Comparison of ENCODE assay signal across 16 cellular contexts in the genomic region with DNA sequence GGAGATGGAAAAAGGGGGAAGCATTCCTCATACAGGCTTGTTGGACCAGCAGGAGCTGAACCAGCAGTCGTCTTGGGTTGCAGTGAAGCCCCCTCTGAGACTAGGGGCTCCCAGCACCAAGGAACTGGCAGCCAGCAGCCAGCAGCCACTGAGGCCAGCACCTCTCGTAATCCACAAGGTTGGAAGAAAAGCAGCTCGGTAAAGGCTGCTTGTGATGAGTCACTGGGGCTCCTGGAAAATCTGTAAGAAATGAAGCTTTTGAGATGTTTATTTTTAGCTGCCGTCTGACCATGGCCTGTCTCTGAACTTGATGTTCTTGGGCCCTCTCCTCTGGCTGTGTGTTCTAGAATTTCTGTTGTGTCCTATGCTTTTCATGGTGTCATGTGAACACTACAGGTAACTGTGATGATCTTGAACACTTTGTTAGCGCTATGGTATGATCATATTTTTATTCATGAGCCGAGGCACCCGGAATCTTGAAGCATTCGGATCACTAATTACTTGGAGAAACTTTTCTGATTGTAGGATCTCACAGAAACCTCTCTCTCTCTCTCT. TPM values are rescaled to one million over a fixed set of nuclear protein-coding genes. Genes with fewer than 3 reads are reported as not detected.
DNase-seq lines count a peak whose midpoint lies in the region; ATAC-seq, FAIRE-seq and TF ChIP-seq lines count a peak whose summit lies in the region.
"Had no signal": no experiment of that assay in that cellular context is flagged by ENCODE, and none has a peak within 500 bp of the region (broad histone marks: within the 10 kb centered on the region; RNA-seq: fewer than 3 reads in every experiment).

No MANE protein-coding gene starts in this region.

- DNase-seq in AG08395 (ENCODE audit: low spot score): peak; percentile 64
- peak; percentile 62 for DNase-seq in MV-4-11 (lab: John Stamatoyannopoulos, UW)
- no peak for DNase-seq in dorsolateral prefrontal cortex
- DNase-seq in ovary: peak in 4 of 5 donors; percentile 46 to 67 (median 52)
- DNase-seq in mesenteric fat pad (ENCODE audit: low spot score): no peak
- no peak for DNase-seq in HepG2 (ENCODE audit: low spot score)
- DNase-seq in midbrain (lab: John Stamatoyannopoulos, UW): no peak
- DNase-seq: activated CD4-positive, alpha-beta memory T cell treated with anti-CD3 and anti-CD28 coated beads for 36 hours; islet precursor cell; MM.1S; pancreas had no signal

- no peak for FAIRE-seq in HepG2 (lab: Jason Lieb, UNC)
- FAIRE-seq: pancreas had no signal

- intact Hi-C loops in dorsolateral prefrontal cortex (cut with DNase I): no loop called here
- intact Hi-C loops in ovary (cut with DNase I): no loop called here
- intact Hi-C loops in HepG2 (cut with micrococcal nuclease; ENCODE audit: unreplicated experiment): no loop called here

- POLR2A ChIA-PET in HepG2 (lab: Yijun Ruan, JAX): no interaction called here

- H3K27me3 ChIP-seq in dorsolateral prefrontal cortex (peaks cover 0 to 88% (median 23%) of the 10 kb centered on the region in 45 donors), ovary (no peaks in the 10 kb centered on the region), HepG2 (ENCODE audit: control insufficient read depth in 1 of 2, insufficient read depth in 2 of 2, low read length in 2 of 2) (no peaks in the 10 kb centered on the region)
- H3K27me3 ChIP-seq: pancreas had no signal

- TF ChIP-seq CTCF in dorsolateral prefrontal cortex (IDR thresholded peaks at IDR 0.05 in 54 of 56, conservative IDR thresholded peaks at IDR 0.05 in 2 of 56; ENCODE audit: low read depth in 1 of 56, partially characterized antibody in 56 of 56) (no peak), ovary (IDR thresholded peaks at IDR 0.05) (no peak), HepG2 (CRISPR knock-in tag; IDR thresholded peaks at IDR 0.05) (no peak)

- no peak overlapping the region for H3K9ac ChIP-seq in HepG2 (ENCODE audit: insufficient read depth, low read depth, low read length)
- H3K9ac ChIP-seq: BLaER1 had no signal

- TF ChIP-seq RAD21 in HepG2 (CRISPR knock-in tag; IDR thresholded peaks at IDR 0.05): no peak

- CTCF ChIA-PET in HepG2 (lab: Yijun Ruan, JAX; ENCODE audit: low intra/inter-chr PET ratio, low total read pairs): no interaction called here

- H3K36me3 ChIP-seq in ovary (no peaks in the 10 kb centered on the region), HepG2 (replicated peaks in 1 of 2; ENCODE audit: control insufficient read depth in 1 of 2, insufficient read depth in 2 of 2, low read length in 2 of 2) (no peaks in the 10 kb centered on the region)
- H3K36me3 ChIP-seq: BLaER1, pancreas had no signal

- peak overlapping the region in 1 of 59 donors; percentile 7 for H3K4me3 ChIP-seq in dorsolateral prefrontal cortex
- no peak overlapping the region for H3K4me3 ChIP-seq in ovary
- no peak overlapping the region for H3K4me3 ChIP-seq in HepG2 (replicated peaks in 1 of 3; ENCODE audit: insufficient read depth in 1 of 3, low read depth in 2 of 3, low read length in 3 of 3)
- H3K4me3 ChIP-seq: BLaER1, pancreas had no signal

- no peaks in the 10 kb centered on the region for H3K9me3 ChIP-seq in ovary
- no peaks in the 10 kb centered on the region for H3K9me3 ChIP-seq in HepG2 (ENCODE audit: low read length)
- H3K9me3 ChIP-seq: BLaER1, pancreas had no signal

- TF ChIP-seq EP300 in ovary (IDR thresholded peaks at IDR 0.05) (no peak), HepG2 (IDR thresholded peaks at IDR 0.05; ENCODE audit: low read depth in 2 of 2, low read length in 2 of 2) (no peak), HepG2 (CRISPR knock-in tag; IDR thresholded peaks at IDR 0.05; ENCODE audit: borderline replicate concordance) (no peak)

- in situ Hi-C loops in HepG2 (cut with HindIII; ENCODE audit: extremely low pct_ligation_motif_present, low pct_unique_long_range_greater_than_20kb): no loop called here

- no peaks in the 10 kb centered on the region for H4K20me1 ChIP-seq in HepG2 (ENCODE audit: insufficient read depth, low read length)
- H4K20me1 ChIP-seq: BLaER1 had no signal

- TF ChIP-seq POLR2A in ovary (IDR thresholded peaks at IDR 0.05) (no peak), HepG2 (IDR thresholded peaks at IDR 0.05; ENCODE audit: insufficient read depth in 1 of 2, low read depth in 2 of 2, low read length in 2 of 2) (no peak)

- H3K27ac ChIP-seq in dorsolateral prefrontal cortex (peak overlapping the region in 48 of 59 donors; percentile 2 to 83 (median 67)), ovary (peak overlapping the region; percentile 16 to 74), HepG2 (ENCODE audit: extremely low read length, insufficient read depth, low read length) (no peak overlapping the region)
- H3K27ac ChIP-seq: BLaER1 had no signal

- 36 to 43% (median 37%) methylated on average over 8 of the region's 8 CpGs for WGBS in ovary, 3 donors
- WGBS in HepG2 (ENCODE audit: low lambda C conversion rate): 96% methylated on average over 6 of the region's 8 CpGs

- H2AFZ ChIP-seq in HepG2 (ENCODE audit: low read length): no peak overlapping the region

- BruUV-seq in HepG2 (replicated peaks; lab: Mats Ljungman, UMichigan): no TSS peak

- ATAC-seq in GM18868 (IDR thresholded peaks at IDR 0.05; ENCODE audit: unreplicated experiment) (no peak), HepG2 (no peak)
- ATAC-seq: activated naive CD4-positive, alpha-beta T cell treated with anti-CD3 and anti-CD28 coated beads, Interleukin-2, amount 50 U/mL, for 72 hours; HCT116 had no signal

- H3K4me2 ChIP-seq in HepG2 (ENCODE audit: low read depth, low read length): no peak overlapping the region
- H3K4me2 ChIP-seq: BLaER1 had no signal

- H3K4me1 ChIP-seq in ovary (ENCODE audit: insufficient read depth) (peaks cover 13% of the 10 kb centered on the region), HepG2 (ENCODE audit: insufficient read depth, low read length) (0 out of 2 replicates have a peak, but pooled peaks cover 9% of the 10 kb centered on the region)
- H3K4me1 ChIP-seq: pancreas had no signal

- H3K79me2 ChIP-seq in HepG2 (ENCODE audit: insufficient read depth, low read length): no peaks in the 10 kb centered on the region

TF ChIP-seq in HepG2, 621 proteins besides CTCF, POLR2A, EP300 and RAD21 (continues in another document):
- TF ChIP-seq ISL2 (CRISPR knock-in tag; IDR thresholded peaks at IDR 0.05) (no peak), SIX4 (CRISPR knock-in tag; IDR thresholded peaks at IDR 0.05) (no peak)

RNA-seq across cellular contexts. Expression of a gene that starts 18.6 kb away (rescaled TPM):
- total RNA-seq in dorsolateral prefrontal cortex (100 to 1,000 TPM in 11 of 120 experiments, 10 to 100 TPM in 109; 37.8 to 131 (median 77.3) TPM), ovary (1 to 10 TPM in 6 of 7 donors, under 1 TPM in 1; 0.36 to 4.2 (median 3.1) TPM), mesenteric fat pad (2.6 TPM), HepG2 (2016; rRNA removed; fragmentation: Illumina TruSeq; extraction: Trizol) (2.5 and 2.6 TPM in 2 replicates)
- polyA plus RNA-seq in ovary (1 to 10 TPM in 1 of 2 donors, under 1 TPM in 1; 0.92 to 3.0 TPM), HepG2 (2011; rRNA removed) (1.8 and 1.9 TPM in 2 replicates)
- 0.53 and 0.81 TPM in 2 replicates for total RNA-seq in HepG2 (2016; cell fraction: cytosol; rRNA removed; fragmentation: Illumina TruSeq; extraction: Trizol; ENCODE audit: low read depth)
- 2.4 and 2.7 TPM in 2 replicates for total RNA-seq in HepG2 (2016; cell fraction: insoluble cytoplasmic fraction; rRNA removed; fragmentation: Illumina TruSeq; extraction: Trizol)
- 1.00 and 1.1 TPM in 2 replicates for total RNA-seq in HepG2 (2016; cell fraction: membrane; rRNA removed; fragmentation: Illumina TruSeq; extraction: Trizol)
- total RNA-seq in HepG2 (2016; cell fraction: nucleus; rRNA removed; fragmentation: Illumina TruSeq; extraction: Trizol): 2.7 and 3.0 TPM in 2 replicates
- 2.3 and 2.4 TPM in 2 replicates for polyA plus RNA-seq in HepG2 (2011; cell fraction: cytosol; rRNA removed)
- polyA plus RNA-seq in HepG2 (2011; cell fraction: nucleus; rRNA removed): 1.2 and 1.9 TPM in 2 replicates
- 1.6 and 1.9 TPM in 2 replicates for polyA plus RNA-seq in HepG2 (2012)
- 0.17 and 0.18 TPM in 2 replicates for polyA plus RNA-seq in HepG2 (2016; cell fraction: cytosol; fragmentation: Illumina TruSeq; extraction: Trizol; ENCODE audit: low read depth)
- polyA plus RNA-seq in HepG2 (2016; cell fraction: insoluble cytoplasmic fraction; fragmentation: Illumina TruSeq; extraction: Trizol; ENCODE audit: low read depth): 1.6 and 1.7 TPM in 2 replicates
- 0.66 and 0.90 TPM in 2 replicates for polyA plus RNA-seq in HepG2 (2016; cell fraction: membrane; fragmentation: Illumina TruSeq; extraction: Trizol; ENCODE audit: low read depth)
- polyA plus RNA-seq in HepG2 (2016; cell fraction: nucleus; fragmentation: Illumina TruSeq; extraction: Trizol; ENCODE audit: insufficient read depth, low read depth): 2.5 and 2.8 TPM in 2 replicates
- polyA minus RNA-seq in HepG2 (2011; rRNA and poly(A)+ RNA removed; ENCODE audit: low replicate concordance): 1.7 and 8.7 TPM in 2 replicates
- polyA minus RNA-seq in HepG2 (2011; cell fraction: cytosol; rRNA and poly(A)+ RNA removed): 3.8 and 5.8 TPM in 2 replicates
- 2.8 and 3.4 TPM in 2 replicates for polyA minus RNA-seq in HepG2 (2011; cell fraction: nucleus; rRNA and poly(A)+ RNA removed)
- total RNA-seq: activated CD4-positive, alpha-beta memory T cell treated with anti-CD3 and anti-CD28 coated beads for 36 hours; activated naive CD4-positive, alpha-beta T cell treated with anti-CD3 and anti-CD28 coated beads, Interleukin-2, amount 50 U/mL, for 72 hours; T-helper 1 cell treated with Interleukin-12 subunit alpha and Interleukin-12 subunit beta and Interleukin-4 antibody, amounts not matched to agents 30 ng/mL and 1 ng/mL, for 36 hours had no signal

Comparison
In these comparisons a context has a peak if more than half of its experiments do, and no peak if none do; other contexts are left out.
1. DNase-seq: peak in AG08395 (single experiment), MV-4-11 (single experiment) and ovary (4 of 5); none in dorsolateral prefrontal cortex (0 of 10), mesenteric fat pad (single experiment), HepG2 (single experiment) and midbrain (single experiment).
2. RNA of a gene that starts 18.6 kb away (total RNA-seq): 37.8 to 131 TPM in dorsolateral prefrontal cortex; 0.36 to 4.2 TPM in ovary, 2.6 TPM in mesenteric fat pad (single experiment) and 0.53 to 3.0 TPM in HepG2; every median in the first group is over 4 times any median in the second.